Comparison of ENCODE assay signal across 9 cellular contexts in the genomic region with DNA sequence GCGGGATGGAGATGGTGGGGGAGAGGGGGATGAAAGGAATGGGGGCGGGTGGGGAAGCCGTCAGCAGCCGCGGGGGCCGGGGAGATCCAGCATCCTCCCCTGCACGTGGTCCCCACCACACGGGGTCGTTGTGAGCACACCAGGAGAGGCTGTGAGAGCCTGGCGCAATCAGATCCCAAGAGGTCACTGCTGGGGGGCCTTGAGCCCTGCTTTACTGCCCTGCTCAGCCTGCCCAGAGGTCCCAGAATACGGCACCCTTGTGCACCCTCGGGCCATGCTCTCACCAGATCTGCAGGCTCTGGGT. TPM values are rescaled to one million over a fixed set of nuclear protein-coding genes. Genes with fewer than 3 reads are reported as not detected.
DNase-seq lines count a peak whose midpoint lies in the region; ATAC-seq, FAIRE-seq and TF ChIP-seq lines count a peak whose summit lies in the region.
"Had no signal": no experiment of that assay in that cellular context is flagged by ENCODE, and none has a peak within 500 bp of the region (broad histone marks: within the 10 kb centered on the region; RNA-seq: fewer than 3 reads in every experiment).

No MANE protein-coding gene starts in this region.

- DNase-seq in CD14-positive monocyte (ENCODE audit: low spot score) (no peak), HL-60 (ENCODE audit: low read depth in 1 of 2, low spot score in 1 of 2) (peak; percentile 13 to 44), adrenal gland (peak in 5 of 7 donors; percentile 45 to 54 (median 49)), left lung (no peak), small intestine (no peak)
- DNase-seq in activated T-cell treated with anti-CD3 and anti-CD28 coated beads, Interleukin-2, amount 50 U/mL, for 1 hour: no peak

- TF ChIP-seq CTCF in CD14-positive monocyte (IDR thresholded peaks at IDR 0.05): peak; percentile 20
- no peak for TF ChIP-seq CTCF in HL-60 (IDR thresholded peaks at IDR 0.05; ENCODE audit: insufficient read depth, low read length)
- peak in 4 of 6 experiments; percentile 4 to 35 (median 17) for TF ChIP-seq CTCF in adrenal gland (IDR thresholded peaks at IDR 0.05)
- TF ChIP-seq CTCF in left lung (IDR thresholded peaks at IDR 0.05): peak; percentile 16 to 28

- FAIRE-seq in small intestine (lab: Jason Lieb, UNC): no peak

- WGBS in adrenal gland, 4 donors: 3 to 9% (median 7%) methylated on average over 5 to 12 of the region's 12 CpGs
- WGBS in small intestine, 3 donors: 3 to 15% (median 4%) methylated on average over 6 to 12 of the region's 12 CpGs

- ATAC-seq in left lung (peak; percentile 65), GM18867 (IDR thresholded peaks at IDR 0.05; ENCODE audit: unreplicated experiment) (no peak), HG03097 (IDR thresholded peaks at IDR 0.05; ENCODE audit: low FRiP score, unreplicated experiment) (no peak)

- intact Hi-C loops in CD14-positive monocyte (cut with micrococcal nuclease) (no loop called here), adrenal gland (cut with DNase I) (no loop called here), left lung (cut with DNase I) (no loop called here)

- H3K4me1 ChIP-seq in adrenal gland (replicated peaks in 1 of 2): peaks cover 5 to 10% of the 10 kb centered on the region in 2 donors
- no peaks in the 10 kb centered on the region for H3K4me1 ChIP-seq in left lung
- H3K4me1 ChIP-seq in small intestine (ENCODE audit: control insufficient read depth in 2 of 2, insufficient read depth in 1 of 2, low read depth in 1 of 2, low read length in 1 of 2): no peaks in the 10 kb centered on the region

- H3K4me3 ChIP-seq in HL-60 (replicated peaks; ENCODE audit: insufficient read depth, low read length) (no peak overlapping the region), adrenal gland (no peak overlapping the region), left lung (no peak overlapping the region), small intestine (ENCODE audit: low read depth in 1 of 2, low read length in 2 of 2) (no peak overlapping the region)

- H3K9me3 ChIP-seq in adrenal gland (replicated peaks in 1 of 3) (no peaks in the 10 kb centered on the region), left lung (no peaks in the 10 kb centered on the region), small intestine (ENCODE audit: control insufficient read depth, low read depth) (no peaks in the 10 kb centered on the region)

- H3K27ac ChIP-seq in HL-60 (replicated peaks) (no peak overlapping the region), adrenal gland (peak overlapping the region in 1 of 5 donors; percentile 10), left lung (no peak overlapping the region), small intestine (ENCODE audit: low read depth in 1 of 2, low read length in 1 of 2) (no peak overlapping the region)

- no peaks in the 10 kb centered on the region for H3K9me3 Mint-ChIP-seq in CD14-positive monocyte

- H3K27ac Mint-ChIP-seq in CD14-positive monocyte: no peak overlapping the region

- H3K4me1 Mint-ChIP-seq in CD14-positive monocyte: peaks cover 2% of the 10 kb centered on the region

- no peak for TF ChIP-seq POLR2A in adrenal gland (IDR thresholded peaks at IDR 0.05)

- H3K27me3 ChIP-seq in HL-60 (ENCODE audit: insufficient read depth, poor library complexity, severe bottlenecking): peaks cover 13% of the 10 kb centered on the region
- H3K27me3 ChIP-seq in adrenal gland: no peaks in the 10 kb centered on the region
- peaks cover 0 to 35% of the 10 kb centered on the region in 2 donors for H3K27me3 ChIP-seq in left lung
- H3K27me3 ChIP-seq in small intestine (ENCODE audit: control insufficient read depth in 2 of 2, insufficient read depth in 2 of 2, low read length in 2 of 2): peaks cover 0 to 1% of the 10 kb centered on the region in 2 donors

- H3K36me3 ChIP-seq in adrenal gland (replicated peaks in 1 of 2) (peaks cover 0 to 8% of the 10 kb centered on the region in 2 donors), left lung (peaks cover 0 to 28% of the 10 kb centered on the region in 2 donors), small intestine (ENCODE audit: control insufficient read depth in 2 of 2, insufficient read depth in 2 of 2, low read length in 2 of 2) (no peaks in the 10 kb centered on the region)

- peaks cover 5 to 24% (median 9%) of the 10 kb centered on the region in 3 donors for H3K27me3 Mint-ChIP-seq in CD14-positive monocyte (ENCODE audit: low read depth in 3 of 3)

- no peak overlapping the region for H3K4me3 Mint-ChIP-seq in CD14-positive monocyte

- peaks cover 13 to 15% of the 10 kb centered on the region in 2 donors for H3K36me3 Mint-ChIP-seq in CD14-positive monocyte

RNA-seq across cellular contexts. Expression of gene CABP7, which starts 7.4 kb away (rescaled TPM):
- under 1 TPM; 0.11 to 0.14 TPM for polyA plus RNA-seq in CD14-positive monocyte
- 10 to 100 TPM in 4 of 8 donors, 1 to 10 TPM in 3, under 1 TPM in 1; 0.77 to 15.1 (median 8.4) TPM for total RNA-seq in adrenal gland
- polyA plus RNA-seq in adrenal gland: 1 to 10 TPM; 2.7 to 7.4 (median 5.0) TPM
- total RNA-seq in left lung: not detected
- polyA plus RNA-seq in small intestine: 1 to 10 TPM in 1 of 3 donors, under 1 TPM in 2; 0.27 to 1.8 (median 0.89) TPM
- total RNA-seq: pulmonary artery endothelial cell had no signal

RNA-seq across cellular contexts. Expression of gene ZMAT5, which starts 39.6 kb away (rescaled TPM):
- polyA plus RNA-seq in CD14-positive monocyte (10 to 100 TPM; 59.3 to 79.4 TPM), adrenal gland (10 to 100 TPM; 13.1 to 97.8 (median 75.7) TPM), small intestine (10 to 100 TPM; 17.1 to 36.5 (median 29.7) TPM)
- total RNA-seq in adrenal gland (10 to 100 TPM; 16.3 to 52.1 (median 33.6) TPM), left lung (10 to 100 TPM; 20.4 to 22.6 TPM)

RNA-seq across cellular contexts. Expression of gene UQCR10, which starts 40.0 kb away (rescaled TPM):
- 100 to 1,000 TPM; 287 to 314 TPM for polyA plus RNA-seq in CD14-positive monocyte
- total RNA-seq in adrenal gland: 100 to 1,000 TPM in 7 of 8 donors, 10 to 100 TPM in 1; 51.3 to 204 (median 164) TPM
- 100 to 1,000 TPM; 217 to 489 (median 301) TPM for polyA plus RNA-seq in adrenal gland
- total RNA-seq in left lung: 100 to 1,000 TPM in 1 of 2 donors, 10 to 100 TPM in 1; 77.4 to 154 TPM
- 100 to 1,000 TPM; 257 to 564 (median 430) TPM for polyA plus RNA-seq in small intestine

Comparison
In these comparisons a context has a peak if more than half of its experiments do, and no peak if none do; other contexts are left out.
1. DNase-seq: peak in HL-60 (2 of 2) and adrenal gland (5 of 7); none in CD14-positive monocyte (single experiment), left lung (0 of 2), activated T-cell treated with anti-CD3 and anti-CD28 coated beads, Interleukin-2, amount 50 U/mL, for 1 hour (single experiment) and small intestine (single experiment).